In genomic region chr18:24076136-24076597, GRCh38 we compare ENCODE assay signal across 8 cellular contexts.
DNase-seq lines count a peak whose midpoint lies in the region; FAIRE-seq and TF ChIP-seq lines count a peak whose summit lies in the region.
"Not testable (repeated sequence)": the region's sequence is repeated elsewhere in the genome, so short reads cannot be mapped to it uniquely, and the experiment has no call there.

No MANE protein-coding gene starts in this region.

- not testable (repeated sequence) for H3K4me1 ChIP-seq in small intestine (ENCODE audit: control insufficient read depth in 2 of 2, insufficient read depth in 1 of 2, low read depth in 1 of 2, low read length in 1 of 2)

- DNase-seq in GM13976 (ENCODE audit: low spot score) (peak; percentile 64), HL-60 (ENCODE audit: low read depth in 1 of 2, low spot score in 1 of 2) (peak; percentile 60 to 94), NOMO-1 treated with dmso at 0.1 percent for 144 hours (lab: John Stamatoyannopoulos, UW; ENCODE audit: unreplicated experiment) (peak; percentile 86), brain pericyte (ENCODE audit: low read depth, low spot score) (peak; percentile 39), iPS DF 4.7 (ENCODE audit: extremely low read depth, low spot score) (peak; percentile 22), small intestine (peak; percentile 92), ureter (ENCODE audit: low spot score) (peak; percentile 74)
- DNase-seq in activated CD4-positive, alpha-beta T cell treated with anti-CD3 and anti-CD28 coated beads, Interleukin-2, amount 50 U/mL, for 1 hour: peak; percentile 60

- peak overlapping the region; percentile 26; the same call in 1 of the 2 replicates for H3K27ac ChIP-seq in HL-60 (replicated peaks)
- peak overlapping the region in 1 of 2 donors; percentile 40 for H3K27ac ChIP-seq in small intestine (ENCODE audit: low read depth in 1 of 2, low read length in 1 of 2)

- H3K4me3 ChIP-seq in HL-60 (replicated peaks; ENCODE audit: insufficient read depth, low read length); small intestine (ENCODE audit: low read depth in 1 of 2, low read length in 2 of 2): not testable (repeated sequence)

- H3K36me3 ChIP-seq in small intestine (ENCODE audit: control insufficient read depth in 2 of 2, insufficient read depth in 2 of 2, low read length in 2 of 2): not testable (repeated sequence)

- WGBS in small intestine, 3 donors: 6 to 24% (median 17%) methylated on average over 10 of the region's 10 CpGs

- FAIRE-seq in small intestine (lab: Jason Lieb, UNC): not testable (repeated sequence)

- not testable (repeated sequence) for H3K27me3 ChIP-seq in HL-60 (ENCODE audit: insufficient read depth, poor library complexity, severe bottlenecking); small intestine (ENCODE audit: control insufficient read depth in 2 of 2, insufficient read depth in 2 of 2, low read length in 2 of 2)

- TF ChIP-seq CTCF in GM13976 (IDR thresholded peaks at IDR 0.05; ENCODE audit: borderline replicate concordance, control extremely low read depth, extremely low read depth, insufficient read depth, missing control alignments) (peak; percentile 20), HL-60 (IDR thresholded peaks at IDR 0.05; ENCODE audit: insufficient read depth, low read length) (peak; percentile 60)

- H3K9me3 ChIP-seq in small intestine (ENCODE audit: control insufficient read depth, low read depth): not testable (repeated sequence)

- in situ Hi-C loops in GM13976 (cut with MboI; ENCODE audit: low sequenced_read_pairs, unreplicated experiment): loop anchor here (25.0 kb wide), 1 partner anchor 111 kb away; no protein-coding TSS in a partner anchor

Comparison
In these comparisons a context has a peak if more than half of its experiments do, and no peak if none do; other contexts are left out.
1. DNase-seq: peak in every context shown above with its lines; median percentile 92 in small intestine; 86 in NOMO-1 treated with dmso at 0.1 percent for 144 hours; 77 in HL-60; 74 in ureter; 64 in GM13976; 60 in activated CD4-positive, alpha-beta T cell treated with anti-CD3 and anti-CD28 coated beads, Interleukin-2, amount 50 U/mL, for 1 hour; 39 in brain pericyte; 22 in iPS DF 4.7.